In genomic region chr6:78868124-78868523, GRCh38 we compare ENCODE assay signal across 8 cellular contexts. TPM values are rescaled to one million over a fixed set of nuclear protein-coding genes. Genes with fewer than 3 reads are reported as not detected.
DNase-seq lines count a peak whose midpoint lies in the region; ATAC-seq and TF ChIP-seq lines count a peak whose summit lies in the region.

No MANE protein-coding gene starts in this region.

- H3K9me3 ChIP-seq in HUES6 (ENCODE audit: control insufficient read depth, insufficient read depth, low read depth, low read length) (no peaks in the 10 kb centered on the region), body of pancreas (no peaks in the 10 kb centered on the region), mononuclear cell (ENCODE audit: low read depth, low read length) (no peaks in the 10 kb centered on the region)

- DNase-seq in AG08396 (ENCODE audit: low spot score): peak; percentile 5
- DNase-seq in body of pancreas: no peak
- DNase-seq in NCI-H524 treated with DMSO at 0.1 percent for 48 hours (lab: John Stamatoyannopoulos, UW): no peak
- no peak for DNase-seq in RPMI8226

- 11 to 13% methylated on average over 8 of the region's 8 CpGs for WGBS in body of pancreas, 2 donors

- H3K4me1 ChIP-seq in HUES6 (ENCODE audit: control insufficient read depth, insufficient read depth, low read length) (no peaks in the 10 kb centered on the region), body of pancreas (peaks cover 14% of the 10 kb centered on the region), mononuclear cell (ENCODE audit: insufficient read depth, low read length) (peaks cover 3% of the 10 kb centered on the region)

- H3K9ac ChIP-seq in HUES6 (ENCODE audit: low read length): peak overlapping the region; percentile 87

- H3K27ac ChIP-seq in HUES6 (ENCODE audit: low read depth, low read length) (peak overlapping the region; percentile 81; the same call in 1 of the 2 replicates), body of pancreas (peak overlapping the region in 3 of 4 donors; percentile 55 to 87 (median 77))

- no peaks in the 10 kb centered on the region for H3K27me3 ChIP-seq in HUES6 (ENCODE audit: control insufficient read depth, insufficient read depth, low read length)
- H3K27me3 ChIP-seq in body of pancreas: no peaks in the 10 kb centered on the region
- H3K27me3 ChIP-seq in mononuclear cell (ENCODE audit: insufficient read depth, low read length): no peaks in the 10 kb centered on the region

- H3K36me3 ChIP-seq in HUES6 (ENCODE audit: control insufficient read depth, insufficient read depth, low read length): no peaks in the 10 kb centered on the region
- H3K36me3 ChIP-seq in body of pancreas (replicated peaks in 1 of 2; ENCODE audit: insufficient read depth in 1 of 2, low read depth in 2 of 2): no peaks in the 10 kb centered on the region

- intact Hi-C loops in body of pancreas (cut with DNase I): no loop called here

- ATAC-seq in body of pancreas (no peak), HG03460 (IDR thresholded peaks at IDR 0.05; ENCODE audit: unreplicated experiment) (no peak), HG02623 (IDR thresholded peaks at IDR 0.05; ENCODE audit: unreplicated experiment) (no peak)

- peak overlapping the region; percentile 88 for H3K4me3 ChIP-seq in HUES6 (ENCODE audit: low read depth, low read length)
- peak overlapping the region; percentile 55 to 87 for H3K4me3 ChIP-seq in body of pancreas
- peak overlapping the region; percentile 70 for H3K4me3 ChIP-seq in mononuclear cell (ENCODE audit: low read length)

- TF ChIP-seq POLR2A in body of pancreas (IDR thresholded peaks at IDR 0.05): no peak

- no peak for TF ChIP-seq CTCF in body of pancreas (IDR thresholded peaks at IDR 0.05)

RNA-seq across cellular contexts. Expression of gene IRAK1BP1, which starts 0.8 kb away (rescaled TPM):
- total RNA-seq in body of pancreas: 1 to 10 TPM; 6.9 to 9.3 TPM
- total RNA-seq in mononuclear cell: 0.42 TPM
